In the genomic region with DNA sequence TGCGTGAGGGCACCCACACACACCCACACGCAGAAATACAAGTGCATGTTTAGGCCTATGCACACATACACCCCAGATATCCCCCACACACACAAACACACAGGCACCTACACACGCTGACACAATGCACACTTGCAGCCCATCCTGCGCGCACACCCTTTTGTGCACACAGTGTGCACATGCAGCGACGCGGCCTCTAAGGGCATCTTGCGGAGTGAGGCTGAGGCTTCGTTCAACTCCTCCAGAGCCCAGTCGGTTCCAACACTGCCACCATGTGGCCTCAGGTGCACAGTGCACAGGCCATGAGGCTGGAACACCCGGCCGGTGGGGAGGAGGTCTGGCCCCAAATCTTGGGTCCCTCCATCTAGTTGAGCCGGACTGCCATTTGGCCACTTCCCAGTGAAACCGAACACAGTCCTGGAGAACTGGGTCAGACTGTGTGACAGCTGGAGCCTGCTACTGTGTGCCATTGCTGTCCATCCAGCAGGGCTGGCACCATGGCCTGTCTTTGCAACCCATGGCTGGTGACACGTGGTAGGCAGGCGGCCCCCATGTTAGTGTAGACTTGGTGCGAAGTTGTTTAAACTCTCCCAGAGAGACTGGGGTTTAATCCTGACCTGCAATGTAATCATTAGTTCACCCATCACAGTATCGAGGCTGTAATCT, we compare ENCODE assay signal across 8 cellular contexts.
DNase-seq lines count a peak whose midpoint lies in the region; ATAC-seq, FAIRE-seq and TF ChIP-seq lines count a peak whose summit lies in the region.

No MANE protein-coding gene starts in this region.

- no peak for TF ChIP-seq EP300 in HepG2 (IDR thresholded peaks at IDR 0.05; ENCODE audit: low read depth in 2 of 2, low read length in 2 of 2)
- TF ChIP-seq EP300 in HepG2 (CRISPR knock-in tag; IDR thresholded peaks at IDR 0.05; ENCODE audit: borderline replicate concordance), result 0 out of 2 replicates have a peak, but pooled peaks have one; percentile 24

- ATAC-seq in HG02623 (IDR thresholded peaks at IDR 0.05; ENCODE audit: unreplicated experiment) (peak; percentile 60), HepG2 (peak; percentile 91), HG02970 (IDR thresholded peaks at IDR 0.05; ENCODE audit: low FRiP score, unreplicated experiment) (no peak)
- peak; percentile 99 for ATAC-seq in activated CD4-positive, alpha-beta T cell treated with anti-CD3 and anti-CD28 coated beads for 36 hours

- H3K27me3 ChIP-seq in HepG2 (ENCODE audit: control insufficient read depth in 1 of 2, insufficient read depth in 2 of 2, low read length in 2 of 2), result peaks cover 1 to 76% of the 10 kb centered on the region in 2 experiments; a peak in 4 of 5 replicates

- no peak overlapping the region for H3K9ac ChIP-seq in HepG2 (ENCODE audit: insufficient read depth, low read depth, low read length)

- peak; percentile 98 for TF ChIP-seq CTCF in choroid plexus epithelial cell (conservative IDR thresholded peaks at IDR 0.05; ENCODE audit: low read depth, low read length)
- TF ChIP-seq CTCF in HepG2 (CRISPR knock-in tag; IDR thresholded peaks at IDR 0.05), result peak; percentile 98

- POLR2A ChIA-PET in activated CD4-positive, alpha-beta T cell treated with anti-CD3 and anti-CD28 coated beads for 36 hours (lab: Charles Lee), result no interaction called here
- POLR2A ChIA-PET in HepG2 (lab: Yijun Ruan, JAX), result no interaction called here

- H3K79me2 ChIP-seq in HepG2 (ENCODE audit: insufficient read depth, low read length), result no peaks in the 10 kb centered on the region

- H3K4me3 ChIP-seq in choroid plexus epithelial cell (ENCODE audit: low read depth, low read length) (no peak overlapping the region), HepG2 (replicated peaks in 1 of 3; ENCODE audit: insufficient read depth in 1 of 3, low read depth in 2 of 3, low read length in 3 of 3) (no peak overlapping the region)

- intact Hi-C loops in activated CD4-positive, alpha-beta T cell treated with anti-CD3 and anti-CD28 coated beads for 36 hours (cut with DNase I, micrococcal nuclease), result loop anchor here (1.0 to 10.0 kb wide), 5 partner anchors 83 to 821 kb away; no protein-coding TSS in a partner anchor
- intact Hi-C loops in HepG2 (cut with micrococcal nuclease; ENCODE audit: unreplicated experiment), result loop anchor here (2.0 to 5.0 kb wide), 3 partner anchors 82 to 820 kb away; no protein-coding TSS in a partner anchor

- no peak overlapping the region for H3K27ac Mint-ChIP-seq in activated CD4-positive, alpha-beta T cell treated with anti-CD3 and anti-CD28 coated beads for 36 hours

- DNase-seq in DMS53 (lab: John Stamatoyannopoulos, UW) (peak; percentile 86), NCI-H2196 (lab: John Stamatoyannopoulos, UW; ENCODE audit: unreplicated experiment) (peak; percentile 74), choroid plexus epithelial cell (ENCODE audit: low read depth) (peak; percentile 79), HepG2 (ENCODE audit: low spot score) (peak; percentile 49)
- DNase-seq in activated CD4-positive, alpha-beta T cell treated with anti-CD3 and anti-CD28 coated beads for 36 hours, result peak; percentile 84
- DNase-seq in stimulated activated CD4-positive, alpha-beta T cell treated with anti-CD3 and anti-CD28 coated beads, Interleukin-4, amount 100 ng/mL, for 48 hours (ENCODE audit: low read depth in 2 of 2), result peak; percentile 44 to 61

- H3K27me3 Mint-ChIP-seq in activated CD4-positive, alpha-beta T cell treated with anti-CD3 and anti-CD28 coated beads for 36 hours, result peaks cover 29% of the 10 kb centered on the region

- no peak overlapping the region for H2AFZ ChIP-seq in HepG2 (ENCODE audit: low read length)

- peak; percentile 86 for TF ChIP-seq RAD21 in HepG2 (CRISPR knock-in tag; IDR thresholded peaks at IDR 0.05)

- in situ Hi-C loops in HepG2 (cut with HindIII; ENCODE audit: extremely low pct_ligation_motif_present, low pct_unique_long_range_greater_than_20kb), result loop anchor here (5.0 to 10.0 kb wide), 2 partner anchors 174 to 822 kb away; no protein-coding TSS in a partner anchor

- H3K4me3 Mint-ChIP-seq in activated CD4-positive, alpha-beta T cell treated with anti-CD3 and anti-CD28 coated beads for 36 hours, result no peak overlapping the region

- H3K9me3 ChIP-seq in HepG2 (ENCODE audit: low read length), result no peaks in the 10 kb centered on the region

- CTCF ChIA-PET in activated CD4-positive, alpha-beta T cell treated with anti-CD3 and anti-CD28 coated beads for 36 hours (lab: Charles Lee), result interaction anchor here (1.1 to 2.2 kb wide), 3 partner anchors 8 to 821 kb away, joined by 4 to 8 read pairs (median 4); no protein-coding TSS in a partner anchor
- CTCF ChIA-PET in HepG2 (lab: Yijun Ruan, JAX; ENCODE audit: low intra/inter-chr PET ratio, low total read pairs), result interaction anchor here (1.3 to 1.4 kb wide), 2 partner anchors 83 to 179 kb away, joined by 6 to 7 read pairs; no protein-coding TSS in a partner anchor

- WGBS in HepG2 (ENCODE audit: low lambda C conversion rate), result 38% methylated on average over 7 of the region's 19 CpGs

- H3K36me3 ChIP-seq in HepG2 (replicated peaks in 1 of 2; ENCODE audit: control insufficient read depth in 1 of 2, insufficient read depth in 2 of 2, low read length in 2 of 2), result no peaks in the 10 kb centered on the region

- FAIRE-seq in HepG2 (lab: Jason Lieb, UNC), result peak; percentile 87

- no peaks in the 10 kb centered on the region for H4K20me1 ChIP-seq in HepG2 (ENCODE audit: insufficient read depth, low read length)

- no peaks in the 10 kb centered on the region for H3K4me1 Mint-ChIP-seq in activated CD4-positive, alpha-beta T cell treated with anti-CD3 and anti-CD28 coated beads for 36 hours

- H3K4me2 ChIP-seq in HepG2 (ENCODE audit: low read depth, low read length), result no peak overlapping the region

- H3K4me1 ChIP-seq in HepG2 (ENCODE audit: insufficient read depth, low read length), result no peaks in the 10 kb centered on the region

- no peak overlapping the region for H3K27ac ChIP-seq in HepG2 (ENCODE audit: extremely low read length, insufficient read depth, low read length)

- no peak for TF ChIP-seq POLR2A in HepG2 (IDR thresholded peaks at IDR 0.05; ENCODE audit: insufficient read depth in 1 of 2, low read depth in 2 of 2, low read length in 2 of 2)

- no peaks in the 10 kb centered on the region for H3K9me3 Mint-ChIP-seq in activated CD4-positive, alpha-beta T cell treated with anti-CD3 and anti-CD28 coated beads for 36 hours (ENCODE audit: low read depth)

- H3K36me3 Mint-ChIP-seq in activated CD4-positive, alpha-beta T cell treated with anti-CD3 and anti-CD28 coated beads for 36 hours (ENCODE audit: low read depth), result no peaks in the 10 kb centered on the region

- no TSS peak for BruUV-seq in HepG2 (replicated peaks; lab: Mats Ljungman, UMichigan)

TF ChIP-seq in HepG2, 621 proteins besides CTCF, POLR2A, EP300 and RAD21 (continues in another document):
- TF ChIP-seq ZNF225 (CRISPR knock-in tag; IDR thresholded peaks at IDR 0.05) (0 out of 2 replicates have a peak, but pooled peaks have one; percentile 53), ZNF446 (CRISPR knock-in tag; IDR thresholded peaks at IDR 0.05) (no peak), PAWR (CRISPR knock-in tag; IDR thresholded peaks at IDR 0.05; ENCODE audit: borderline replicate concordance) (no peak), HNRNPLL (IDR thresholded peaks at IDR 0.05; ENCODE audit: low read depth, low read length, poor library complexity, severe bottlenecking) (peak; percentile 32), NPAS2 (CRISPR knock-in tag; IDR thresholded peaks at IDR 0.05; ENCODE audit: borderline replicate concordance) (no peak), RFX1 (IDR thresholded peaks at IDR 0.05) (no peak), ZNF841 (CRISPR knock-in tag; IDR thresholded peaks at IDR 0.05; ENCODE audit: borderline replicate concordance) (no peak), SPEN (CRISPR knock-in tag; IDR thresholded peaks at IDR 0.05; ENCODE audit: low read depth) (peak; percentile 46; the same call in 1 of the 2 replicates), STAG1 (CRISPR knock-in tag; IDR thresholded peaks at IDR 0.05) (peak; percentile 97), KLF6 (CRISPR knock-in tag; IDR thresholded peaks at IDR 0.05) (no peak), HDAC1 (CRISPR knock-in tag; IDR thresholded peaks at IDR 0.05) (no peak), ZNF776 (CRISPR knock-in tag; IDR thresholded peaks at IDR 0.05) (0 out of 2 replicates have a peak, but pooled peaks have one; percentile 46)
- TF ChIP-seq, protein P1, sequence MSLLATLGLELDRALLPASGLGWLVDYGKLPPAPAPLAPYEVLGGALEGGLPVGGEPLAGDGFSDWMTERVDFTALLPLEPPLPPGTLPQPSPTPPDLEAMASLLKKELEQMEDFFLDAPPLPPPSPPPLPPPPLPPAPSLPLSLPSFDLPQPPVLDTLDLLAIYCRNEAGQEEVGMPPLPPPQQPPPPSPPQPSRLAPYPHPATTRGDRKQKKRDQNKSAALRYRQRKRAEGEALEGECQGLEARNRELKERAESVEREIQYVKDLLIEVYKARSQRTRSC (CRISPR knock-in tag; IDR thresholded peaks at IDR 0.05; ENCODE audit: low read depth), result 0 out of 2 replicates have a peak, but pooled peaks have one; percentile 48
- TF ChIP-seq, protein P2, sequence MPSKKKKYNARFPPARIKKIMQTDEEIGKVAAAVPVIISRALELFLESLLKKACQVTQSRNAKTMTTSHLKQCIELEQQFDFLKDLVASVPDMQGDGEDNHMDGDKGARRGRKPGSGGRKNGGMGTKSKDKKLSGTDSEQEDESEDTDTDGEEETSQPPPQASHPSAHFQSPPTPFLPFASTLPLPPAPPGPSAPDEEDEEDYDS (CRISPR knock-in tag; IDR thresholded peaks at IDR 0.05), result 0 out of 2 replicates have a peak, but pooled peaks have one; percentile 36
- TF ChIP-seq, protein P3, sequence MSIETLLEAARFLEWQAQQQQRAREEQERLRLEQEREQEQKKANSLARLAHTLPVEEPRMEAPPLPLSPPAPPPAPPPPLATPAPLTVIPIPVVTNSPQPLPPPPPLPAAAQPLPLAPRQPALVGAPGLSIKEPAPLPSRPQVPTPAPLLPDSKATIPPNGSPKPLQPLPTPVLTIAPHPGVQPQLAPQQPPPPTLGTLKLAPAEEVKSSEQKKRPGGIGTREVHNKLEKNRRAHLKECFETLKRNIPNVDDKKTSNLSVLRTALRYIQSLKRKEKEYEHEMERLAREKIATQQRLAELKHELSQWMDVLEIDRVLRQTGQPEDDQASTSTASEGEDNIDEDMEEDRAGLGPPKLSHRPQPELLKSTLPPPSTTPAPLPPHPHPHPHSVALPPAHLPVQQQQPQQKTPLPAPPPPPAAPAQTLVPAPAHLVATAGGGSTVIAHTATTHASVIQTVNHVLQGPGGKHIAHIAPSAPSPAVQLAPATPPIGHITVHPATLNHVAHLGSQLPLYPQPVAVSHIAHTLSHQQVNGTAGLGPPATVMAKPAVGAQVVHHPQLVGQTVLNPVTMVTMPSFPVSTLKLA (IDR thresholded peaks at IDR 0.05), result peak; percentile 36; the same call in 1 of the 2 replicates
